9 cellular contexts compared by ENCODE assay signal in genomic region chr20:37580069-37580468, GRCh38. TPM values are rescaled to one million over a fixed set of nuclear protein-coding genes. Genes with fewer than 3 reads are reported as not detected.
"Had no signal": no experiment of that assay in that cellular context is flagged by ENCODE, and none has a peak within 500 bp of the region (broad histone marks: within the 10 kb centered on the region; RNA-seq: fewer than 3 reads in every experiment).

No MANE protein-coding gene starts in this region.

- ATAC-seq: HCT116 had no signal

- H3K4me3 Mint-ChIP-seq: HFFc6 had no signal

- H3K9me3 ChIP-seq: HAP-1 had no signal

- H3K4me1 ChIP-seq: HAP-1 had no signal

- H3K36me3 ChIP-seq: HAP-1 had no signal

- H3K4me3 ChIP-seq: GM23248, HAP-1 had no signal

- H3K27ac ChIP-seq: GM23248 had no signal

- H3K9me3 Mint-ChIP-seq: HFFc6, IgD-negative memory B cell had no signal

- H3K36me3 Mint-ChIP-seq: IgD-negative memory B cell had no signal

- H3K27ac Mint-ChIP-seq: HFFc6, IgD-negative memory B cell had no signal

- H3K9ac ChIP-seq: GM23248 had no signal

- DNase-seq: GM23248, GOT3, H7, HFFc6, KG1 had no signal

- H2AFZ ChIP-seq: GM23248 had no signal

RNA-seq across cellular contexts. Expression of gene NNAT, which starts 59.0 kb away (rescaled TPM):
- total RNA-seq: GM23248, H4, HFFc6 had no signal
- polyA plus RNA-seq: IgD-negative memory B cell had no signal
